9 cellular contexts compared by ENCODE assay signal in the genomic region with DNA sequence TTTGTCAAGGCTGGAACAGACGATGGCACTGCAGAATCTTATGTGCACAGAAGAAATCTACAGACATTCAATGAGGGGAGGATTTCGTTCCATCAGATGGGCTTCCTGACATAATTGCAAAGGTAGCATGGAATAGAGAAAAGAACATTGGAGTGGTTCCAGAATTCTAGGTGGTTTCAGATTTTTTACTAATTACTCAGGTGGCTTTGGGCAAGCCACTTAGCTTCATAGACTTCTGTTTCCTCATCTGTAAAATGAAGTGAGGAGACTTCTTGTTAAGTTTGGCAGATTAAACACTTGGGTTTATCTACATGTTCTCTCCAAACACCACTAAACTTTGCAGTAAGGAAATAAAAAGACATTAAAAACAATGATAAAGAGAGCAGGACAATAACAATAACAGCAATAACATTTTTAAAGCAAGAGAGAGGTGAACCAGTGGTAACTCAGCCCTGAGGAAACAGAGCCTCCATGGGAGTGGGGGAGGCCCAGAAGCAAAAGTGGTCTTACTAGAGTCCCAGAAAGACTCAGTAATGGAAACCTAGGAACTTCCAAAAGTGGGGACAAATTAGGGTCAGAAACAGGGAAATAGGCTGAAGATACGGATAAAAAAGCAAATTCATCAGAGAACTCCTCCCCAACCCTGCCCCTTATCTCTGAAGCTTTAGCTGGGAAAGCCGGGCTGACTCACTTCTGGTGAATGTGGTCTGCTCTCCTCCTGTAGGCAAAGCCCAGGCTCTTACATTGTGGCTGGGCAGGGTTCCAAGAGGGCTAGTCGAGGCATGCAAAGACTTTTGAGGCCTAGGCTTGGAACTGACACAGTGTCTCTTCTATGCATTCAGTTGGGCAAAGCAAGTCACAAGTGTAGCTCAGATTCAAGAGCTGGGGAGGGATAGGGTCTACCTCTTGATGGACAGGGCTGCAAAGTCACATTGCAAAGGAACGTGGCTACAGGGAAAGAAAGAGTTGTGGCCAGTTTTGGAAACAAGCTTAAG. TPM values are rescaled to one million over a fixed set of nuclear protein-coding genes. Genes with fewer than 3 reads are reported as not detected.
DNase-seq lines count a peak whose midpoint lies in the region; ATAC-seq and TF ChIP-seq lines count a peak whose summit lies in the region.
"Had no signal": no experiment of that assay in that cellular context is flagged by ENCODE, and none has a peak within 500 bp of the region (broad histone marks: within the 10 kb centered on the region; RNA-seq: fewer than 3 reads in every experiment).

No MANE protein-coding gene starts in this region.

- CTCF ChIA-PET in T-cell (lab: Charles Lee) = no interaction called here

- DNase-seq in stimulated activated naive CD4-positive, alpha-beta T cell treated with Interleukin-2 at 50 U/mL for 16 hours (lab: John Stamatoyannopoulos, UW) = peak; percentile 15
- no peak for DNase-seq in stimulated activated naive CD4-positive, alpha-beta T cell (lab: John Stamatoyannopoulos, UW)
- peak; percentile 79 for DNase-seq in HS-27A (ENCODE audit: low read depth)
- DNase-seq in T-cell = peak in 2 of 34 experiments; percentile 13 to 43
- peak; percentile 93 for DNase-seq in chondrocyte (ENCODE audit: low spot score)
- peak; percentile 71 for DNase-seq in omental fat pad (ENCODE audit: low spot score)
- DNase-seq in NCI-H146 (lab: John Stamatoyannopoulos, UW) = no peak

- H3K27me3 Mint-ChIP-seq in T-cell = peaks cover 0 to 5% of the 10 kb centered on the region in 2 donors
- no peaks in the 10 kb centered on the region for H3K27me3 Mint-ChIP-seq in chondrocyte (ENCODE audit: low read depth)
- H3K27me3 Mint-ChIP-seq: dendritic cell treated with granulocyte-macrophage colony-stimulating factor and Interleukin-4, amounts not matched to agents 40 ng/mL and 50 ng/mL, for 4 days had no signal

- H3K36me3 Mint-ChIP-seq in T-cell = no peaks in the 10 kb centered on the region
- H3K36me3 Mint-ChIP-seq in chondrocyte (ENCODE audit: low read depth) = no peaks in the 10 kb centered on the region

- H3K9me3 Mint-ChIP-seq in T-cell = no peaks in the 10 kb centered on the region
- H3K9me3 Mint-ChIP-seq in chondrocyte (ENCODE audit: low read depth) = no peaks in the 10 kb centered on the region
- H3K9me3 Mint-ChIP-seq: dendritic cell treated with granulocyte-macrophage colony-stimulating factor and Interleukin-4, amounts not matched to agents 40 ng/mL and 50 ng/mL, for 4 days had no signal

- TF ChIP-seq CTCF in chondrocyte (IDR thresholded peaks at IDR 0.05) = peak; percentile 17
- no peak for TF ChIP-seq CTCF in omental fat pad (IDR thresholded peaks at IDR 0.05)

- POLR2A ChIA-PET in T-cell (lab: Charles Lee) = no interaction called here

- ATAC-seq in T-cell (replicated peaks in 1 of 4) (peak; percentile 31 to 70 (median 57)), omental fat pad (ENCODE audit: low FRiP score) (peak; percentile 90), GM19467 (IDR thresholded peaks at IDR 0.05; ENCODE audit: unreplicated experiment) (no peak)

- H3K4me3 Mint-ChIP-seq in T-cell (peak overlapping the region in 2 of 3 donors; percentile 38 to 46), chondrocyte (ENCODE audit: unreplicated experiment) (no peak overlapping the region)
- H3K4me3 Mint-ChIP-seq: dendritic cell treated with granulocyte-macrophage colony-stimulating factor and Interleukin-4, amounts not matched to agents 40 ng/mL and 50 ng/mL, for 4 days had no signal

- peak overlapping the region; percentile 94 to 95 for H3K27ac Mint-ChIP-seq in T-cell
- H3K27ac Mint-ChIP-seq in chondrocyte (ENCODE audit: unreplicated experiment) = peak overlapping the region; percentile 96
- H3K27ac Mint-ChIP-seq: dendritic cell treated with granulocyte-macrophage colony-stimulating factor and Interleukin-4, amounts not matched to agents 40 ng/mL and 50 ng/mL, for 4 days had no signal

- H3K4me1 Mint-ChIP-seq in T-cell (peaks cover 26 to 42% (median 32%) of the 10 kb centered on the region in 3 donors), chondrocyte (ENCODE audit: low read depth) (peaks cover 41% of the 10 kb centered on the region)

RNA-seq across cellular contexts. Expression of a gene that starts 11.8 kb away (rescaled TPM):
- total RNA-seq in T-cell (not detected), chondrocyte (0.10 TPM in 1 of 3 replicates, not detected in the others), omental fat pad (under 1 TPM in 2 of 4 donors, not detected in 2; 0.12 to 0.19 TPM)

Comparison
In these comparisons a context has a peak if more than half of its experiments do, and no peak if none do; other contexts are left out.
1. DNase-seq: peak in stimulated activated naive CD4-positive, alpha-beta T cell treated with Interleukin-2 at 50 U/mL for 16 hours (single experiment), HS-27A (single experiment), chondrocyte (single experiment) and omental fat pad (single experiment); none in stimulated activated naive CD4-positive, alpha-beta T cell (0 of 6) and NCI-H146 (single experiment).